Comparison of ENCODE assay signal across 19 cellular contexts in genomic region chr19:47123406-47123805, GRCh38. TPM values are rescaled to one million over a fixed set of nuclear protein-coding genes. Genes with fewer than 3 reads are reported as not detected.
DNase-seq lines count a peak whose midpoint lies in the region; ATAC-seq and TF ChIP-seq lines count a peak whose summit lies in the region.
"Had no signal": no experiment of that assay in that cellular context is flagged by ENCODE, and none has a peak within 500 bp of the region (broad histone marks: within the 10 kb centered on the region; RNA-seq: fewer than 3 reads in every experiment).

No MANE protein-coding gene starts in this region.

- no peaks in the 10 kb centered on the region for H3K36me3 ChIP-seq in IMR-90 (ENCODE audit: control insufficient read depth, insufficient read depth, low read length)
- no peaks in the 10 kb centered on the region for H3K36me3 ChIP-seq in right lobe of liver
- H3K36me3 ChIP-seq: BE2C, HAP-1 had no signal

- ATAC-seq in IMR-90 (ENCODE audit: low read depth) (no peak), right lobe of liver (no peak), HG02852 (IDR thresholded peaks at IDR 0.05; ENCODE audit: unreplicated experiment) (no peak)

- no TSS peak for BruUV-seq in IMR-90 (replicated peaks; lab: Mats Ljungman, UMichigan)

- intact Hi-C loops in IMR-90 (cut with micrococcal nuclease), result no loop called here
- intact Hi-C loops in right lobe of liver (cut with DNase I), result loop anchor here (5.0 to 10.0 kb wide), 2 partner anchors 41 to 49 kb away; no protein-coding TSS in a partner anchor

- CTCF ChIA-PET in IMR-90 (lab: Yijun Ruan, JAX), result interaction anchor here (1.2 kb wide), 1 partner anchor 87 kb away, joined by 7 read pairs; no protein-coding TSS in a partner anchor

- no peak for TF ChIP-seq POLR2A in IMR-90 (IDR thresholded peaks at IDR 0.05; ENCODE audit: low read depth, low read length)
- TF ChIP-seq POLR2A in right lobe of liver (IDR thresholded peaks at IDR 0.05), result no peak

- POLR2A ChIA-PET in IMR-90 (lab: Charles Lee; ENCODE audit: unreplicated experiment), result no interaction called here

- 89% methylated on average over 3 of the region's 7 CpGs; no CpG with 5 or more reads in 1 of the 2 experiments for WGBS in IMR-90 (ENCODE audit: extremely low coverage in 2 of 2, insufficient read length in 1 of 2), 2 experiments
- 88% methylated on average over 6 of the region's 7 CpGs for WGBS in right lobe of liver (ENCODE audit: insufficient coverage, low coverage, low lambda C conversion rate, missing lambda C conversion rate)

- DNase-seq in EH (ENCODE audit: low read depth) (peak; percentile 57), IMR-90 (no peak), chondrocyte (ENCODE audit: low spot score) (no peak), mesothelial cell of epicardium (ENCODE audit: low spot score in 2 of 2, unreplicated experiment in 2 of 2) (no peak), right lobe of liver (no peak), NCI-H2081 (lab: John Stamatoyannopoulos, UW) (no peak), GDM1 (lab: John Stamatoyannopoulos, UW) (no peak)
- DNase-seq: BE2C; C1 segment of cervical spinal cord; CD4-positive, CD25-positive, alpha-beta regulatory T cell; CD8-positive, alpha-beta memory T cell; COR-L47; DMS79 treated with DMSO at 0.1 percent for 48 hours; EL; Karpas-422; KBM-7 had no signal

- H3K36me3 Mint-ChIP-seq in chondrocyte (ENCODE audit: low read depth) (no peaks in the 10 kb centered on the region), mesothelial cell of epicardium (no peaks in the 10 kb centered on the region)
- H3K36me3 Mint-ChIP-seq: CD4-positive, CD25-positive, alpha-beta regulatory T cell; CD8-positive, alpha-beta memory T cell had no signal

- peak overlapping the region; percentile 74 for H2AK5ac ChIP-seq in IMR-90 (ENCODE audit: low read depth, low read length)

- H2AK9ac ChIP-seq in IMR-90 (replicated peaks; ENCODE audit: low read depth, low read length, poor library complexity), result peak overlapping the region; percentile 42

- no peaks in the 10 kb centered on the region for H4K20me1 ChIP-seq in IMR-90 (ENCODE audit: insufficient read depth, low read length)

- H3K18ac ChIP-seq in IMR-90 (ENCODE audit: low read depth, low read length), result no peak overlapping the region

- no peaks in the 10 kb centered on the region for H3K9me3 ChIP-seq in IMR-90 (ENCODE audit: control insufficient read depth, insufficient read depth, low read length)
- H3K9me3 ChIP-seq in right lobe of liver, result no peaks in the 10 kb centered on the region
- H3K9me3 ChIP-seq: BE2C, HAP-1 had no signal

- H2BK15ac ChIP-seq in IMR-90 (ENCODE audit: low read depth, low read length), result peak overlapping the region; percentile 79; the same call in 1 of the 3 replicates

- H3K4me1 Mint-ChIP-seq in chondrocyte (ENCODE audit: low read depth) (peaks cover 17% of the 10 kb centered on the region), mesothelial cell of epicardium (peaks cover 10% of the 10 kb centered on the region)

- H3K4me1 ChIP-seq in IMR-90 (ENCODE audit: control insufficient read depth, insufficient read depth, low read length) (peaks cover 5% of the 10 kb centered on the region), right lobe of liver (no peaks in the 10 kb centered on the region)
- H3K4me1 ChIP-seq: BE2C had no signal

- H3K27ac ChIP-seq in IMR-90 (ENCODE audit: insufficient read depth, low read length) (no peak overlapping the region), right lobe of liver (no peak overlapping the region)

- TF ChIP-seq CTCF in IMR-90 (conservative IDR thresholded peaks at IDR 0.05; ENCODE audit: low read depth, low read length) (no peak), chondrocyte (IDR thresholded peaks at IDR 0.05) (no peak), mesothelial cell of epicardium (IDR thresholded peaks at IDR 0.05; ENCODE audit: unreplicated experiment) (no peak), right lobe of liver (IDR thresholded peaks at IDR 0.05) (no peak)

- no peak overlapping the region for H4K5ac ChIP-seq in IMR-90 (ENCODE audit: low read depth, low read length)

- H3K9me3 Mint-ChIP-seq in chondrocyte (ENCODE audit: low read depth) (no peaks in the 10 kb centered on the region), mesothelial cell of epicardium (no peaks in the 10 kb centered on the region)
- H3K9me3 Mint-ChIP-seq: CD4-positive, CD25-positive, alpha-beta regulatory T cell; CD8-positive, alpha-beta memory T cell; IgD-negative memory B cell had no signal

- 0 out of 2 replicates have a peak, but pooled peaks cover 3% of the 10 kb centered on the region for H3K9me1 ChIP-seq in IMR-90 (ENCODE audit: insufficient read depth, low read length)

- H3K27me3 ChIP-seq in IMR-90 (ENCODE audit: control insufficient read depth, insufficient read depth, low read length) (no peaks in the 10 kb centered on the region), right lobe of liver (no peaks in the 10 kb centered on the region)
- H3K27me3 ChIP-seq: BE2C had no signal

- no peaks in the 10 kb centered on the region for H3K27me3 Mint-ChIP-seq in chondrocyte (ENCODE audit: low read depth)
- no peaks in the 10 kb centered on the region for H3K27me3 Mint-ChIP-seq in mesothelial cell of epicardium (ENCODE audit: low read depth)
- H3K27me3 Mint-ChIP-seq: CD8-positive, alpha-beta memory T cell; IgD-negative memory B cell had no signal

- H3K79me1 ChIP-seq in IMR-90 (ENCODE audit: low read depth in 1 of 2, low read length in 2 of 2), result no peaks in the 10 kb centered on the region; a peak in 1 of 4 replicates

- H2BK120ac ChIP-seq in IMR-90 (ENCODE audit: low read depth, low read length), result peak overlapping the region; percentile 52; the same call in 1 of the 2 replicates

- dilution Hi-C loops in IMR-90 (cut with HindIII; ENCODE audit: low sequenced_read_pairs, unreplicated experiment), result no loop called here

- in situ Hi-C loops in IMR-90 (cut with MboI; ENCODE audit: low sequenced_read_pairs), result loop anchor here (10.0 kb wide), 1 partner anchor 109 kb away; the partner anchor contains the start of gene NPAS1

- H3K56ac ChIP-seq in IMR-90 (ENCODE audit: extremely low read depth, insufficient read depth, low read length), result no peak overlapping the region

- no peak overlapping the region; the same call in 1 of the 2 replicates for H3K9ac ChIP-seq in IMR-90 (ENCODE audit: low read depth, low read length)

- no peak overlapping the region for H3K4me3 Mint-ChIP-seq in chondrocyte (ENCODE audit: unreplicated experiment)
- no peak overlapping the region for H3K4me3 Mint-ChIP-seq in mesothelial cell of epicardium
- H3K4me3 Mint-ChIP-seq: CD4-positive, CD25-positive, alpha-beta regulatory T cell; CD8-positive, alpha-beta memory T cell; IgD-negative memory B cell had no signal

- H2BK20ac ChIP-seq in IMR-90 (ENCODE audit: low read depth, low read length), result no peak overlapping the region

- no peak overlapping the region for H3K14ac ChIP-seq in IMR-90 (replicated peaks; ENCODE audit: low read depth, low read length)

- no peak overlapping the region; a peak in 1 of 4 replicates for H4K8ac ChIP-seq in IMR-90 (ENCODE audit: low read depth in 2 of 2, low read length in 2 of 2)

- H3K23ac ChIP-seq in IMR-90 (ENCODE audit: low read depth, low read length), result peak overlapping the region; percentile 31; the same call in 1 of the 2 replicates

- no peak overlapping the region for H3K4me2 ChIP-seq in IMR-90 (ENCODE audit: low read depth, low read length)

- H4K91ac ChIP-seq in IMR-90 (ENCODE audit: insufficient read depth, low read depth, low read length), result no peak overlapping the region; the same call in 1 of the 2 replicates

- TF ChIP-seq RAD21 in IMR-90 (IDR thresholded peaks at IDR 0.05; ENCODE audit: low read length), result no peak

- H3K4me3 ChIP-seq in IMR-90 (ENCODE audit: insufficient read depth, low read depth, low read length), result no peak overlapping the region
- H3K4me3 ChIP-seq in right lobe of liver, result no peak overlapping the region
- H3K4me3 ChIP-seq: HAP-1 had no signal

- no peak overlapping the region for H2AFZ ChIP-seq in IMR-90 (replicated peaks; ENCODE audit: low read length, poor library complexity)

- H2BK5ac ChIP-seq in IMR-90 (ENCODE audit: low read depth, low read length, poor library complexity, severe bottlenecking), result no peak overlapping the region

- H3K27ac Mint-ChIP-seq in chondrocyte (ENCODE audit: unreplicated experiment), result peak overlapping the region; percentile 20
- H3K27ac Mint-ChIP-seq in mesothelial cell of epicardium, result peak overlapping the region; percentile 9
- H3K27ac Mint-ChIP-seq: CD4-positive, CD25-positive, alpha-beta regulatory T cell; CD8-positive, alpha-beta memory T cell; IgD-negative memory B cell had no signal

- no peak overlapping the region for H3K4ac ChIP-seq in IMR-90 (ENCODE audit: low read depth, low read length)

TF ChIP-seq in IMR-90, 13 proteins besides CTCF, POLR2A, EP300 and RAD21 (continues in another document):
- TF ChIP-seq NFE2L2 (IDR thresholded peaks at IDR 0.05; ENCODE audit: low read depth, low read length), result no peak
- TF ChIP-seq CEBPB (IDR thresholded peaks at IDR 0.05; ENCODE audit: low read depth, low read length), result no peak
- TF ChIP-seq MAFK (IDR thresholded peaks at IDR 0.05; ENCODE audit: low read depth, low read length), result no peak
- TF ChIP-seq, protein P1, sequence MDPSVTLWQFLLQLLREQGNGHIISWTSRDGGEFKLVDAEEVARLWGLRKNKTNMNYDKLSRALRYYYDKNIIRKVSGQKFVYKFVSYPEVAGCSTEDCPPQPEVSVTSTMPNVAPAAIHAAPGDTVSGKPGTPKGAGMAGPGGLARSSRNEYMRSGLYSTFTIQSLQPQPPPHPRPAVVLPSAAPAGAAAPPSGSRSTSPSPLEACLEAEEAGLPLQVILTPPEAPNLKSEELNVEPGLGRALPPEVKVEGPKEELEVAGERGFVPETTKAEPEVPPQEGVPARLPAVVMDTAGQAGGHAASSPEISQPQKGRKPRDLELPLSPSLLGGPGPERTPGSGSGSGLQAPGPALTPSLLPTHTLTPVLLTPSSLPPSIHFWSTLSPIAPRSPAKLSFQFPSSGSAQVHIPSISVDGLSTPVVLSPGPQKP (IDR thresholded peaks at IDR 0.05; ENCODE audit: borderline replicate concordance, low read depth, low read length), result no peak
- no peak for TF ChIP-seq SMC3 (IDR thresholded peaks at IDR 0.05; ENCODE audit: low read depth, low read length)

RNA-seq across cellular contexts. Expression of gene SAE1, which starts 7.2 kb away (rescaled TPM):
- total RNA-seq in IMR-90 (2012; rRNA removed) (184 and 192 TPM in 2 replicates), chondrocyte (91.2 to 107 TPM (median 95.7 TPM) in 3 replicates), mesothelial cell of epicardium (137 to 141 TPM (median 138 TPM) in 3 replicates), right lobe of liver (10 to 100 TPM; 18.8 to 33.2 (median 26.7) TPM)
- polyA plus RNA-seq in IMR-90 (2012; rRNA removed), result 137 and 165 TPM in 2 replicates
- polyA plus RNA-seq in IMR-90 (2012; cell fraction: cytosol; rRNA removed), result 96.8 and 106 TPM in 2 replicates
- polyA plus RNA-seq in IMR-90 (2012; cell fraction: nucleus; rRNA removed; ENCODE audit: low replicate concordance), result 45.0 and 63.3 TPM in 2 replicates

RNA-seq across cellular contexts. Expression of gene ZC3H4, which starts 9.8 kb away (rescaled TPM):
- total RNA-seq in IMR-90 (2012; rRNA removed), result 3.9 and 5.3 TPM in 2 replicates
- 8.9 and 9.3 TPM in 2 replicates for polyA plus RNA-seq in IMR-90 (2012; rRNA removed)
- 5.1 and 5.9 TPM in 2 replicates for polyA plus RNA-seq in IMR-90 (2012; cell fraction: cytosol; rRNA removed)
- polyA plus RNA-seq in IMR-90 (2012; cell fraction: nucleus; rRNA removed; ENCODE audit: low replicate concordance), result 8.7 and 14.9 TPM in 2 replicates
- 43.5 to 54.2 TPM (median 46.2 TPM) in 3 replicates for total RNA-seq in chondrocyte
- 65.3 to 68.7 TPM (median 67.9 TPM) in 3 replicates for total RNA-seq in mesothelial cell of epicardium
- 10 to 100 TPM in 4 of 6 experiments, 1 to 10 TPM in 2; 8.3 to 19.1 (median 15.1) TPM for total RNA-seq in right lobe of liver
